In the genomic region with DNA sequence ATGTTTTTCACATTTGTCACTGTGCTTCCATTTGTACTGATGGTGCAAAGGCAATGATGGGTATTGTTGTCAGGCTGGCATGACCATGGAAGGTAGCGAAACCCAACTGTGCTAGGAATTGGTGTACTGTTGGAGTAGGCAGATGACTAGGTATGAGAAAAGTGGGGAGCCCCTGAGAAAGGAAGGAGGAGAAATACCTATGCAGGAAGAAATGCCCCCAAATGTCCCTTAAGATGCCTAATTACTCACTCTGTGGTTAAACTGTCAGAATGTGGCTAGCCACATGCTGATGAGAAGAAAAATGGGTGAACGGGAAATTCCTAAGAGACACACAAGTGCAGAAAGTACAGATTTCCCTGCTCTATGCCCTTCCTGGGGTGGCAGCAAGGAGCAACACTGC, we compare ENCODE assay signal across 17 cellular contexts.
A peak's percentile ranks its signal among the peaks of the same experiment; 100 is the strongest.
DNase-seq lines count a peak whose midpoint lies in the region; ATAC-seq, FAIRE-seq and TF ChIP-seq lines count a peak whose summit lies in the region.
"Had no signal": no experiment of that assay in that cellular context is flagged by ENCODE, and none has a peak within 500 bp of the region (broad histone marks: within the 10 kb centered on the region; RNA-seq: fewer than 3 reads in every experiment).

No MANE protein-coding gene starts in this region.

- H3K27me3 Mint-ChIP-seq in natural killer cell treated with Interleukin-12 subunit alpha and Interleukin-12 subunit beta and Interleukin-15 and Interleukin-18, amount 100 ng/mL, for 72 hours = peaks cover 6 to 8% of the 10 kb centered on the region in 2 donors
- H3K27me3 Mint-ChIP-seq in natural killer cell (ENCODE audit: low read depth in 2 of 2) = peaks cover 0 to 4% of the 10 kb centered on the region in 2 donors
- H3K27me3 Mint-ChIP-seq: CD4-positive, CD25-positive, alpha-beta regulatory T cell had no signal

- RAD21 ChIA-PET in GM12878 (lab: Charles Lee; ENCODE audit: unreplicated experiment) = no interaction called here

- H3K36me3 ChIP-seq in Loucy (ENCODE audit: insufficient read depth, low read length) (no peaks in the 10 kb centered on the region), GM12878 (ENCODE audit: control insufficient read depth in 2 of 2, insufficient read depth in 2 of 2, low read length in 1 of 2) (no peaks in the 10 kb centered on the region)

- peaks cover 3% of the 10 kb centered on the region for H3K9me3 Mint-ChIP-seq in natural killer cell treated with Interleukin-12 subunit alpha and Interleukin-12 subunit beta and Interleukin-15 and Interleukin-18, amount 100 ng/mL, for 72 hours
- no peaks in the 10 kb centered on the region for H3K9me3 Mint-ChIP-seq in natural killer cell

- CTCF ChIA-PET in GM12878 (lab: Yijun Ruan, JAX) = no interaction called here

- in situ Hi-C loops in GM12878 (cut with MboI) = no loop called here

- TF ChIP-seq CTCF in natural killer cell (IDR thresholded peaks at IDR 0.05) (no peak), Loucy (conservative IDR thresholded peaks at IDR 0.05; ENCODE audit: low read length) (no peak), GM12878 (IDR thresholded peaks at IDR 0.05 in 2 of 3, conservative IDR thresholded peaks at IDR 0.05 in 1 of 3; ENCODE audit: control insufficient read depth in 2 of 3, extremely low read depth in 1 of 3, insufficient read depth in 1 of 3, low read depth in 3 of 3, low read length in 3 of 3) (peak in 1 of 3 experiments; percentile 8; a peak in 1 of 6 replicates)

- H3K4me3 Mint-ChIP-seq in natural killer cell treated with Interleukin-12 subunit alpha and Interleukin-12 subunit beta and Interleukin-15 and Interleukin-18, amount 100 ng/mL, for 72 hours = peak overlapping the region; percentile 29
- H3K4me3 Mint-ChIP-seq in natural killer cell = no peak overlapping the region
- H3K4me3 Mint-ChIP-seq: CD4-positive, CD25-positive, alpha-beta regulatory T cell had no signal

- H3K4me1 ChIP-seq in Loucy (ENCODE audit: insufficient read depth, low read length, poor library complexity, severe bottlenecking) (no peaks in the 10 kb centered on the region), GM12878 (ENCODE audit: control insufficient read depth, insufficient read depth, low read length) (no peaks in the 10 kb centered on the region)

- H3K27me3 ChIP-seq in Loucy (ENCODE audit: insufficient read depth, low read length, poor library complexity, severe bottlenecking) (no peaks in the 10 kb centered on the region), GM12878 (replicated peaks in 1 of 2; ENCODE audit: control insufficient read depth in 2 of 2, insufficient read depth in 2 of 2, low read length in 1 of 2) (no peaks in the 10 kb centered on the region)

- H3K79me2 ChIP-seq in Loucy (ENCODE audit: insufficient read depth, low read length) (no peaks in the 10 kb centered on the region), GM12878 (ENCODE audit: control insufficient read depth, insufficient read depth, low read length) (no peaks in the 10 kb centered on the region)

- SMC1A ChIA-PET in GM12878 (lab: Charles Lee; ENCODE audit: uncharacterized antibody, unreplicated experiment) = no interaction called here

- H3K4me2 ChIP-seq in Loucy (ENCODE audit: low read depth, low read length, poor library complexity, severe bottlenecking) = peak overlapping the region; percentile 35
- no peak overlapping the region for H3K4me2 ChIP-seq in GM12878 (ENCODE audit: control insufficient read depth, insufficient read depth)

- no peak for FAIRE-seq in GM12878 (lab: Jason Lieb, UNC)
- FAIRE-seq: H54 had no signal

- H3K27ac Mint-ChIP-seq in natural killer cell treated with Interleukin-12 subunit alpha and Interleukin-12 subunit beta and Interleukin-15 and Interleukin-18, amount 100 ng/mL, for 72 hours = peak overlapping the region; percentile 10 to 11
- no peak overlapping the region for H3K27ac Mint-ChIP-seq in natural killer cell
- H3K27ac Mint-ChIP-seq: CD4-positive, CD25-positive, alpha-beta regulatory T cell had no signal

- no peaks in the 10 kb centered on the region for H3K9me2 ChIP-seq in Loucy (replicated peaks; ENCODE audit: low read depth, low read length)

- 0 out of 2 replicates have a peak, but pooled peaks have one; percentile 7 for TF ChIP-seq RAD21 in GM12878 (IDR thresholded peaks at IDR 0.05; ENCODE audit: insufficient read depth, low read depth, low read length)

- no peak overlapping the region for H3K27ac ChIP-seq in GM12878 (ENCODE audit: control insufficient read depth, insufficient read depth)

- WGBS in GM12878 (ENCODE audit: insufficient coverage, insufficient replicate concordance, low lambda C conversion rate, missing lambda C conversion rate) = 0% methylated on average over 2 of the region's 2 CpGs

- H3K4me3 ChIP-seq in Loucy (ENCODE audit: low read length, poor library complexity, severe bottlenecking) = peak overlapping the region; percentile 9
- no peak overlapping the region for H3K4me3 ChIP-seq in GM12878

- POLR2A ChIA-PET in GM12878 (lab: Charles Lee) = no interaction called here

- ATAC-seq in natural killer cell treated with Interleukin-12 subunit alpha and Interleukin-12 subunit beta and Interleukin-15 and Interleukin-18, amount 100 ng/mL, for 72 hours = peak; percentile 80 to 88
- ATAC-seq in natural killer cell (no peak), GM12878 (peak; percentile 64), HG02763 (IDR thresholded peaks at IDR 0.05; ENCODE audit: unreplicated experiment) (no peak), HG03175 (IDR thresholded peaks at IDR 0.05; ENCODE audit: unreplicated experiment) (no peak)
- ATAC-seq: PC-3 had no signal

- H3K9ac ChIP-seq in Loucy (ENCODE audit: low read depth, low read length, poor library complexity, severe bottlenecking) (no peak overlapping the region), GM12878 (ENCODE audit: control insufficient read depth, insufficient read depth, low read length) (no peak overlapping the region)

- TF ChIP-seq POLR2A in GM12878 (IDR thresholded peaks at IDR 0.05; ENCODE audit: low read depth, low read length) = no peak

- H3K4me1 Mint-ChIP-seq in natural killer cell treated with Interleukin-12 subunit alpha and Interleukin-12 subunit beta and Interleukin-15 and Interleukin-18, amount 100 ng/mL, for 72 hours (ENCODE audit: low read depth in 2 of 2) = peaks cover 16 to 20% of the 10 kb centered on the region in 2 donors
- peaks cover 10 to 11% of the 10 kb centered on the region in 2 donors for H3K4me1 Mint-ChIP-seq in natural killer cell
- H3K4me1 Mint-ChIP-seq: CD4-positive, CD25-positive, alpha-beta regulatory T cell had no signal

- peak in 1 of 2 experiments; percentile 54; a peak in 1 of 4 replicates for TF ChIP-seq EP300 in GM12878 (IDR thresholded peaks at IDR 0.05; ENCODE audit: borderline replicate concordance in 1 of 2, control insufficient read depth in 1 of 2, low read depth in 2 of 2, low read length in 2 of 2)

- no peaks in the 10 kb centered on the region for H3F3A ChIP-seq in Loucy (ENCODE audit: low read depth)

- H2AFZ ChIP-seq in Loucy (ENCODE audit: low read length) (no peak overlapping the region), GM12878 (ENCODE audit: control insufficient read depth, low read depth, low read length) (no peak overlapping the region)

- no peak for DNase-seq in natural killer cell treated with Interleukin-12 subunit alpha and Interleukin-12 subunit beta and Interleukin-15 and Interleukin-18, amount 100 ng/mL, for 72 hours (ENCODE audit: low spot score)
- DNase-seq in natural killer cell = no peak
- peak; percentile 63 for DNase-seq in GM12878 (ENCODE audit: low read depth, low spot score)
- no peak for DNase-seq in inferior parietal cortex (ENCODE audit: extremely low spot score)
- no peak for DNase-seq in activated gamma-delta T cell (lab: John Stamatoyannopoulos, UW)
- DNase-seq: CD4-positive, CD25-positive, alpha-beta regulatory T cell; GDM1; IMR-90; NCI-H1092 treated with DMSO at 0.1 percent for 48 hours; NCI-H1694; NCI-H2107; NCI-H345; PC-3 had no signal

- no peaks in the 10 kb centered on the region for H3K36me3 Mint-ChIP-seq in natural killer cell treated with Interleukin-12 subunit alpha and Interleukin-12 subunit beta and Interleukin-15 and Interleukin-18, amount 100 ng/mL, for 72 hours
- H3K36me3 Mint-ChIP-seq in natural killer cell = no peaks in the 10 kb centered on the region
- H3K36me3 Mint-ChIP-seq: CD4-positive, CD25-positive, alpha-beta regulatory T cell had no signal

- H3K9me3 ChIP-seq in Loucy (ENCODE audit: insufficient read depth, low read depth, low read length) = no peaks in the 10 kb centered on the region
- no peaks in the 10 kb centered on the region for H3K9me3 ChIP-seq in GM12878 (replicated peaks; ENCODE audit: control insufficient read depth, insufficient read depth, low read length)

- no TSS peak for BruUV-seq in GM12878 (replicated peaks; lab: Mats Ljungman, UMichigan)

- intact Hi-C loops in natural killer cell (cut with micrococcal nuclease) (no loop called here), GM12878 (cut with micrococcal nuclease; ENCODE audit: unreplicated experiment) (loop anchor here (1.0 kb wide), 1 partner anchor 33 kb away; no protein-coding TSS in a partner anchor)

- H4K20me1 ChIP-seq in Loucy (ENCODE audit: insufficient read depth, low read length, poor library complexity, severe bottlenecking) = no peaks in the 10 kb centered on the region
- H4K20me1 ChIP-seq in GM12878 (ENCODE audit: control insufficient read depth, insufficient read depth) = no peaks in the 10 kb centered on the region

TF ChIP-seq in GM12878, 131 proteins besides CTCF, POLR2A, EP300 and RAD21 (continues in another document):
- TF ChIP-seq HCFC1 (IDR thresholded peaks at IDR 0.05; ENCODE audit: low read length) (no peak), MTA2 (IDR thresholded peaks at IDR 0.05; ENCODE audit: low read depth) (peak; percentile 52; the same call in 1 of the 2 replicates), FOXM1 (IDR thresholded peaks at IDR 0.05; ENCODE audit: low read depth, low read length) (peak; percentile 75; the same call in 1 of the 2 replicates), BACH1 (IDR thresholded peaks at IDR 0.05; ENCODE audit: borderline replicate concordance) (no peak), LARP7 (IDR thresholded peaks at IDR 0.05) (no peak), RUNX3 (IDR thresholded peaks at IDR 0.05; ENCODE audit: low read length) (peak; percentile 96), IRF4 (IDR thresholded peaks at IDR 0.05; ENCODE audit: low read depth, low read length) (peak; percentile 55; the same call in 1 of the 2 replicates), CREB1 (IDR thresholded peaks at IDR 0.05; ENCODE audit: low read depth) (no peak), YY1 (IDR thresholded peaks at IDR 0.05; ENCODE audit: low read depth, low read length) (no peak)
- TF ChIP-seq, protein P1, sequence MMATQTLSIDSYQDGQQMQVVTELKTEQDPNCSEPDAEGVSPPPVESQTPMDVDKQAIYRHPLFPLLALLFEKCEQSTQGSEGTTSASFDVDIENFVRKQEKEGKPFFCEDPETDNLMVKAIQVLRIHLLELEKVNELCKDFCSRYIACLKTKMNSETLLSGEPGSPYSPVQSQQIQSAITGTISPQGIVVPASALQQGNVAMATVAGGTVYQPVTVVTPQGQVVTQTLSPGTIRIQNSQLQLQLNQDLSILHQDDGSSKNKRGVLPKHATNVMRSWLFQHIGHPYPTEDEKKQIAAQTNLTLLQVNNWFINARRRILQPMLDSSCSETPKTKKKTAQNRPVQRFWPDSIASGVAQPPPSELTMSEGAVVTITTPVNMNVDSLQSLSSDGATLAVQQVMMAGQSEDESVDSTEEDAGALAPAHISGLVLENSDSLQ (IDR thresholded peaks at IDR 0.05) = peak; percentile 62

Comparison
In these comparisons a context has a peak if more than half of its experiments do, and no peak if none do; other contexts are left out.
1. ATAC-seq: peak in natural killer cell treated with Interleukin-12 subunit alpha and Interleukin-12 subunit beta and Interleukin-15 and Interleukin-18, amount 100 ng/mL, for 72 hours (2 of 2) and GM12878 (single experiment); none in natural killer cell (0 of 3), HG02763 (single experiment) and HG03175 (single experiment).
2. H3K27ac Mint-ChIP-seq: peak in natural killer cell treated with Interleukin-12 subunit alpha and Interleukin-12 subunit beta and Interleukin-15 and Interleukin-18, amount 100 ng/mL, for 72 hours (2 of 2); none in natural killer cell (0 of 2).